Comparison of ENCODE assay signal across 8 cellular contexts in the genomic region with DNA sequence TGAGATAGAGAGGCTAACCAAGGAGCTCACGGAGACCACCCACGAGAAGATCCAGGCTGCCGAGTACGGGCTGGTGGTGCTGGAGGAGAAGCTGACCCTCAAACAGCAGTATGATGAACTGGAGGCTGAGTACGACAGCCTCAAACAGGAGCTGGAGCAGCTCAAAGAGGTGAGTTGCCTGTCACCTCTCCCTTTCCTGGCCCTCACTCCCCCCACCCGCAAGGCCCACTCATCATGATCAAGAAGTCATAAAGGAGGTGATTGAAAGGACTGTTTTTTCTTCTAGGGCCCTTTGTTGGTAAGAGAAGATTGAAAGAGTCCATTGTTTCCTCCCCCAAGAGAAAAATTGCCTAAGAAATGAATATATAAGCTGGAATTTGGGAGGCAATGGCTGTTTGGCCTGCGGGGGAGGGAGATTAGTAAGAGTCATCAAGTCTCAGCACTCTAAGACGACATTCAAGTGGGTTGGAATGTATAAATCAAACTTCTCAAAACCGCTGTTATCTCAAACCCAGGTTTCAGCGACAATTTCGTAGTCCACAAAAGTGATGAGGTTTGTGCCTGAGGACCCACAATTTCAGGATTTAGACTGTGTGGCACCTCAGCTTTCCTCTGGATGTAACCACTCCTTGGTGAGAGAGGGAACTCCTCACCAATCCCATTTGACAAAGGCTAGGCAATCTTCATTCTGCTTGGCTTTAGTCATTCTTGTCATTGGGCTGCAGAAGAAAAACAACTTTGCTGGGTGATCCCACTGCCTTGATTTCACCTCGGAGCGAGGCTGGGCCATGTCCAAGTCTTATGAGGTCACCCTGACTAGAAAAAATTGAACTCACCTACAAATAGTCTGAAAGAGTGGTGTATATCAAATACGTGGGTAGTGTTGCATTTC. TPM values are rescaled to one million over a fixed set of nuclear protein-coding genes. Genes with fewer than 3 reads are reported as not detected.
A peak's percentile ranks its signal among the peaks of the same experiment; 100 is the strongest.
DNase-seq lines count a peak whose midpoint lies in the region; ATAC-seq and TF ChIP-seq lines count a peak whose summit lies in the region.

No MANE protein-coding gene starts in this region.

- POLR2A ChIA-PET in CD4-positive, alpha-beta T cell (lab: Charles Lee), result interaction anchor here (0.9 to 1.3 kb wide), 4 partner anchors 47 to 648 kb away, joined by 3 to 5 read pairs (median 3); a partner anchor contains a TSS

- H3K27me3 ChIP-seq in CD4-positive, alpha-beta T cell (ENCODE audit: control insufficient read depth, insufficient read depth, low read length), result no peaks in the 10 kb centered on the region
- no peaks in the 10 kb centered on the region for H3K27me3 ChIP-seq in esophagus muscularis mucosa
- no peaks in the 10 kb centered on the region for H3K27me3 ChIP-seq in transverse colon

- H3K36me3 ChIP-seq in esophagus muscularis mucosa (peaks cover 0 to 8% (median 2%) of the 10 kb centered on the region in 4 donors), transverse colon (no peaks in the 10 kb centered on the region)

- CTCF ChIA-PET in CD4-positive, alpha-beta T cell (lab: Charles Lee), result interaction anchor here (1.2 kb wide), 1 partner anchor 425 kb away, joined by 3 read pairs; no protein-coding TSS in a partner anchor

- TF ChIP-seq EP300 in esophagus muscularis mucosa (IDR thresholded peaks at IDR 0.05) (no peak), transverse colon (IDR thresholded peaks at IDR 0.05; ENCODE audit: low read depth) (no peak)

- intact Hi-C loops in CD4-positive, alpha-beta T cell (cut with DNase I, micrococcal nuclease), result loop anchor here (5.0 kb wide), 2 partner anchors 380 to 450 kb away; a partner anchor contains a TSS
- intact Hi-C loops in esophagus muscularis mucosa (cut with DNase I), result loop anchor here (5.0 to 10.0 kb wide), 2 partner anchors 45 to 567 kb away; a partner anchor contains a TSS
- intact Hi-C loops in transverse colon (cut with DNase I; ENCODE audit: low total_unique reads), result no loop called here

- no peaks in the 10 kb centered on the region for H3K9me3 Mint-ChIP-seq in CD4-positive, alpha-beta T cell
- no peaks in the 10 kb centered on the region for H3K9me3 Mint-ChIP-seq in nephron

- no peaks in the 10 kb centered on the region for H3K9me3 ChIP-seq in CD4-positive, alpha-beta T cell (ENCODE audit: control insufficient read depth, low read length)
- H3K9me3 ChIP-seq in esophagus muscularis mucosa (no peaks in the 10 kb centered on the region), transverse colon (no peaks in the 10 kb centered on the region)

- DNase-seq in CD4-positive, alpha-beta T cell, result peak in 4 of 10 experiments; percentile 14 to 34 (median 23)
- DNase-seq in NCI-H146 treated with DMSO at 0.1 percent for 48 hours (lab: John Stamatoyannopoulos, UW; ENCODE audit: unreplicated experiment), result peak; percentile 10
- DNase-seq in activated T-cell treated with anti-CD3 and anti-CD28 coated beads for 4 hours, result peak; percentile 12
- no peak for DNase-seq in esophagus muscularis mucosa (ENCODE audit: extremely low spot score)
- peak; percentile 13 for DNase-seq in transverse colon
- no peak for DNase-seq in NOMO-1 treated with dmso at 0.1 percent for 144 hours (lab: John Stamatoyannopoulos, UW; ENCODE audit: unreplicated experiment)

- H3K4me1 Mint-ChIP-seq in CD4-positive, alpha-beta T cell (ENCODE audit: low read depth), result peaks cover 35% of the 10 kb centered on the region
- H3K4me1 Mint-ChIP-seq in nephron, result peaks cover 29% of the 10 kb centered on the region

- peaks cover 26 to 40% (median 32%) of the 10 kb centered on the region in 4 donors for H3K4me1 ChIP-seq in esophagus muscularis mucosa
- peaks cover 4 to 22% (median 11%) of the 10 kb centered on the region in 4 donors for H3K4me1 ChIP-seq in transverse colon

- peak overlapping the region; percentile 97 for H3K4me3 Mint-ChIP-seq in CD4-positive, alpha-beta T cell
- peak overlapping the region; percentile 96 to 99 (median 98) for H3K4me3 Mint-ChIP-seq in nephron

- H3K27ac Mint-ChIP-seq in CD4-positive, alpha-beta T cell, result peak overlapping the region; percentile 73
- H3K27ac Mint-ChIP-seq in nephron, result peak overlapping the region; percentile 94 to 95 (median 95)

- H3K27ac ChIP-seq in CD4-positive, alpha-beta T cell (ENCODE audit: low read depth, low read length), result peak overlapping the region; percentile 9
- H3K27ac ChIP-seq in esophagus muscularis mucosa (replicated peaks in 1 of 4), result peak overlapping the region; percentile 92 to 98 (median 96)
- H3K27ac ChIP-seq in transverse colon, result peak overlapping the region; percentile 81 to 93 (median 86)

- H3K36me3 Mint-ChIP-seq in CD4-positive, alpha-beta T cell (ENCODE audit: low read depth), result peaks cover 17% of the 10 kb centered on the region
- peaks cover 4% of the 10 kb centered on the region for H3K36me3 Mint-ChIP-seq in nephron (ENCODE audit: low read depth)

- in situ Hi-C loops in transverse colon (cut with MboI; ENCODE audit: low pct_ligation_motif_present in 1 of 4, low pct_unique_long_range_greater_than_20kb in 1 of 4, low sequenced_read_pairs in 3 of 4), result no loop called here

- peak; percentile 36 for ATAC-seq in CD4-positive, alpha-beta T cell (ENCODE audit: poor library complexity)
- ATAC-seq in GM21576 (IDR thresholded peaks at IDR 0.05; ENCODE audit: unreplicated experiment), result peak; percentile 4

- H3K27me3 Mint-ChIP-seq in CD4-positive, alpha-beta T cell, result no peaks in the 10 kb centered on the region
- H3K27me3 Mint-ChIP-seq in nephron (ENCODE audit: low read depth), result no peaks in the 10 kb centered on the region

- TF ChIP-seq POLR2A in esophagus muscularis mucosa (IDR thresholded peaks at IDR 0.05; ENCODE audit: low read depth), result no peak
- TF ChIP-seq POLR2A in transverse colon (IDR thresholded peaks at IDR 0.05), result no peak

- 5% methylated on average over 14 of the region's 14 CpGs for WGBS in esophagus muscularis mucosa
- WGBS in transverse colon (ENCODE audit: low coverage in 1 of 2), 2 donors, result 17 to 24% methylated on average over 3 to 14 of the region's 14 CpGs

- no peak for TF ChIP-seq CTCF in CD4-positive, alpha-beta T cell (IDR thresholded peaks at IDR 0.05)
- TF ChIP-seq CTCF in esophagus muscularis mucosa (IDR thresholded peaks at IDR 0.05), result no peak
- no peak for TF ChIP-seq CTCF in nephron (IDR thresholded peaks at IDR 0.05; ENCODE audit: unreplicated experiment in 3 of 3)
- no peak for TF ChIP-seq CTCF in transverse colon (IDR thresholded peaks at IDR 0.05)

- H3K4me3 ChIP-seq in esophagus muscularis mucosa, result peak overlapping the region; percentile 80 to 97 (median 96)
- H3K4me3 ChIP-seq in transverse colon, result peak overlapping the region; percentile 61 to 93 (median 80)

RNA-seq across cellular contexts. Expression of a gene that starts 1.0 kb away (rescaled TPM):
- total RNA-seq in CD4-positive, alpha-beta T cell, result 10 to 100 TPM; 13.5 to 14.3 TPM
- total RNA-seq in esophagus muscularis mucosa (10 to 100 TPM in 2 of 4 donors, 1 to 10 TPM in 2; 6.8 to 14.1 (median 10.2) TPM), transverse colon (10 to 100 TPM in 1 of 4 donors, 1 to 10 TPM in 2, under 1 TPM in 1; 0.75 to 27.7 (median 5.2) TPM)

Comparison
In these comparisons a context has a peak if more than half of its experiments do, and no peak if none do; other contexts are left out.
1. DNase-seq: peak in NCI-H146 treated with DMSO at 0.1 percent for 48 hours (single experiment), activated T-cell treated with anti-CD3 and anti-CD28 coated beads for 4 hours (single experiment) and transverse colon (single experiment); none in esophagus muscularis mucosa (single experiment) and NOMO-1 treated with dmso at 0.1 percent for 144 hours (single experiment).
2. H3K27ac ChIP-seq: peak in every context shown above with its lines; median percentile 96 in esophagus muscularis mucosa; 86 in transverse colon; 9 in CD4-positive, alpha-beta T cell.